In genomic region chr2:219611306-219611705, GRCh38 we compare ENCODE assay signal across 25 cellular contexts. TPM values are rescaled to one million over a fixed set of nuclear protein-coding genes. Genes with fewer than 3 reads are reported as not detected.
A peak's percentile ranks its signal among the peaks of the same experiment; 100 is the strongest.
DNase-seq lines count a peak whose midpoint lies in the region; FAIRE-seq and TF ChIP-seq lines count a peak whose summit lies in the region.
"Had no signal": no experiment of that assay in that cellular context is flagged by ENCODE, and none has a peak within 500 bp of the region (broad histone marks: within the 10 kb centered on the region; RNA-seq: fewer than 3 reads in every experiment).

No MANE protein-coding gene starts in this region.

- H3K4me2 ChIP-seq in H1 (ENCODE audit: insufficient read depth in 1 of 2, low read depth in 2 of 2, low read length in 2 of 2), result no peak overlapping the region
- no peak overlapping the region for H3K4me2 ChIP-seq in osteoblast (ENCODE audit: insufficient read depth, low read length)
- H3K4me2 ChIP-seq: PC-9 had no signal

- H2AFZ ChIP-seq in H1 (ENCODE audit: low read length) (no peak overlapping the region), osteoblast (ENCODE audit: low read length) (no peak overlapping the region)
- H2AFZ ChIP-seq: GM23248, PC-9 had no signal

- no peak for TF ChIP-seq POLR2A in H1 (IDR thresholded peaks at IDR 0.05; ENCODE audit: control extremely low read depth in 1 of 2, low read depth in 2 of 2, low read length in 2 of 2)
- TF ChIP-seq POLR2A in breast epithelium (IDR thresholded peaks at IDR 0.05), result no peak

- H4K20me1 ChIP-seq in H1 (replicated peaks in 1 of 2; ENCODE audit: control insufficient read depth in 1 of 2, insufficient read depth in 2 of 2, low read length in 2 of 2) (peaks cover 0 to 3% of the 10 kb centered on the region in 2 experiments), osteoblast (ENCODE audit: insufficient read depth, low read length) (no peaks in the 10 kb centered on the region)

- no peak overlapping the region for H3K23ac ChIP-seq in H1 (ENCODE audit: insufficient read length)

- no peaks in the 10 kb centered on the region for H3K27me3 ChIP-seq in left ventricle myocardium inferior (ENCODE audit: low read depth)
- no peaks in the 10 kb centered on the region for H3K27me3 ChIP-seq in H1 (replicated peaks in 1 of 4; ENCODE audit: control insufficient read depth in 3 of 4, extremely low read depth in 1 of 4, insufficient read depth in 3 of 4, low read length in 3 of 4)
- H3K27me3 ChIP-seq in osteoblast (ENCODE audit: insufficient read depth, low read length), result no peaks in the 10 kb centered on the region
- no peaks in the 10 kb centered on the region for H3K27me3 ChIP-seq in breast epithelium
- H3K27me3 ChIP-seq: MG63, SJSA1 had no signal

- TF ChIP-seq CTCF in left ventricle myocardium inferior (IDR thresholded peaks at IDR 0.05; ENCODE audit: borderline replicate concordance), result no peak
- no peak for TF ChIP-seq CTCF in H1 (IDR thresholded peaks at IDR 0.05; ENCODE audit: control extremely low read depth in 1 of 3, insufficient read depth in 1 of 3, low read depth in 1 of 3, low read length in 3 of 3)
- no peak for TF ChIP-seq CTCF in osteoblast (IDR thresholded peaks at IDR 0.05; ENCODE audit: extremely low read depth, low read depth, low read length)
- no peak for TF ChIP-seq CTCF in breast epithelium (IDR thresholded peaks at IDR 0.05)

- peaks cover 36% of the 10 kb centered on the region for H3K4me1 ChIP-seq in left ventricle myocardium inferior
- H3K4me1 ChIP-seq in H1 (replicated peaks in 1 of 4; ENCODE audit: control insufficient read depth in 3 of 4, insufficient read depth in 4 of 4, low read length in 3 of 4), result no peaks in the 10 kb centered on the region; a peak in 1 of 7 replicates
- H3K4me1 ChIP-seq in osteoblast (ENCODE audit: insufficient read depth, low read length), result no peaks in the 10 kb centered on the region
- no peaks in the 10 kb centered on the region for H3K4me1 ChIP-seq in breast epithelium
- H3K4me1 ChIP-seq: SJSA1 had no signal

- no peak overlapping the region for H2AK5ac ChIP-seq in H1 (ENCODE audit: low read depth, low read length)

- no peak overlapping the region for H2BK120ac ChIP-seq in H1 (replicated peaks; ENCODE audit: low read depth, low read length)

- H3K79me1 ChIP-seq in H1 (ENCODE audit: low read depth, low read length), result no peaks in the 10 kb centered on the region; the same call in 1 of the 2 replicates

- no peak overlapping the region for H4K91ac ChIP-seq in H1 (replicated peaks; ENCODE audit: insufficient read length, low read length)

- H3K18ac ChIP-seq in H1 (ENCODE audit: extremely low read depth, low read length), result no peak overlapping the region

- DNase-seq in left ventricle myocardium inferior (no peak), cardiac septum (ENCODE audit: low spot score) (no peak), H1 (ENCODE audit: low read depth in 1 of 2, low spot score in 2 of 2) (no peak), osteoblast (ENCODE audit: insufficient read length, low spot score, missing footprints) (peak; percentile 54), breast epithelium (ENCODE audit: low spot score in 2 of 2) (no peak), AG08396 (ENCODE audit: low spot score) (no peak), NCI-H1048 (lab: John Stamatoyannopoulos, UW) (no peak)
- DNase-seq: AML-193; C1 segment of cervical spinal cord; CD4-positive, alpha-beta memory T cell; COR-L47; GM23248; H9; HFFc6; KG1; MG63; NCI-H2029; NCI-H446 treated with DMSO at 0.1 percent for 48 hours; NCI-H526; NCI-H82; PC-9; Right ventricle myocardium superior had no signal

- CTCF ChIA-PET in H1 (lab: Charles Lee; ENCODE audit: partially characterized antibody), result interaction anchor here (1.2 to 18.7 kb wide), 6 partner anchors 8 to 88 kb away, joined by 3 to 356 read pairs (median 6); partner anchors contain the start of gene SLC4A3

- no peak overlapping the region for H2BK12ac ChIP-seq in H1 (ENCODE audit: low read depth, low read length)

- FAIRE-seq in H1 (lab: Jason Lieb, UNC), result no peak
- FAIRE-seq: GM18507 had no signal

- intact Hi-C loops in left ventricle myocardium inferior (cut with micrococcal nuclease) (no loop called here), cardiac septum (cut with DNase I) (no loop called here), breast epithelium (cut with DNase I; ENCODE audit: low total_unique reads) (no loop called here)

- no peaks in the 10 kb centered on the region for H3K9me3 ChIP-seq in left ventricle myocardium inferior (replicated peaks)
- no peaks in the 10 kb centered on the region for H3K9me3 ChIP-seq in H1 (ENCODE audit: insufficient read depth in 2 of 2, low read depth in 1 of 2, low read length in 1 of 2)
- no peaks in the 10 kb centered on the region for H3K9me3 ChIP-seq in osteoblast (ENCODE audit: low read depth, low read length)
- H3K9me3 ChIP-seq in breast epithelium, result no peaks in the 10 kb centered on the region
- H3K9me3 ChIP-seq: MG63, SJSA1 had no signal

- no peak overlapping the region for H2BK15ac ChIP-seq in H1 (ENCODE audit: low read length)

- WGBS in H1 (ENCODE audit: extremely low coverage in 1 of 2, insufficient coverage in 1 of 2, insufficient read length in 1 of 2, insufficient replicate concordance in 2 of 2, low coverage in 1 of 2, low lambda C conversion rate in 2 of 2, missing lambda C conversion rate in 1 of 2), 2 experiments, result 97% methylated on average over 9 of the region's 9 CpGs; no CpG with 5 or more reads in 1 of the 2 experiments

- no peak overlapping the region for H3K4ac ChIP-seq in H1 (replicated peaks; ENCODE audit: insufficient read length, low read depth, low read length)

- H2BK20ac ChIP-seq in H1 (ENCODE audit: low read length), result no peak overlapping the region

- H4K5ac ChIP-seq in H1 (ENCODE audit: insufficient read length, low read depth, low read length), result no peak overlapping the region

- H3K79me2 ChIP-seq in H1 (ENCODE audit: control insufficient read depth in 1 of 2, insufficient read depth in 2 of 2, low read length in 2 of 2), result no peaks in the 10 kb centered on the region
- H3K79me2 ChIP-seq in osteoblast (ENCODE audit: insufficient read depth, low read length), result no peaks in the 10 kb centered on the region

- no peaks in the 10 kb centered on the region for H3K23me2 ChIP-seq in H1 (ENCODE audit: low read depth, low read length)

- no peak overlapping the region for H3K9ac ChIP-seq in H1 (replicated peaks in 1 of 4; ENCODE audit: extremely low read depth in 1 of 4, low read depth in 3 of 4, low read length in 3 of 4)
- H3K9ac ChIP-seq: GM23248 had no signal

- POLR2A ChIA-PET in H1 (lab: Charles Lee; ENCODE audit: partially characterized antibody), result interaction anchor here (0.7 to 2.1 kb wide), 7 partner anchors 8 to 58 kb away, joined by 3 to 6 read pairs (median 3); partner anchors contain the start of genes INHA and OBSL1

- no peak overlapping the region for H3K56ac ChIP-seq in H1 (replicated peaks; ENCODE audit: insufficient read length, low read depth, low read length)

- H2BK5ac ChIP-seq in H1 (ENCODE audit: low read depth, low read length), result no peak overlapping the region; the same call in 1 of the 2 replicates

- no peak for TF ChIP-seq RAD21 in H1 (IDR thresholded peaks at IDR 0.05 in 1 of 2, conservative IDR thresholded peaks at IDR 0.05 in 1 of 2; ENCODE audit: low read depth in 2 of 2, low read length in 2 of 2)

- peak overlapping the region; percentile 51; the same call in 1 of the 2 replicates for H4K8ac ChIP-seq in H1 (ENCODE audit: extremely low read depth, insufficient read depth, low read length)

- peak overlapping the region; percentile 91 for H3K27ac ChIP-seq in left ventricle myocardium inferior (replicated peaks)
- no peak overlapping the region for H3K27ac ChIP-seq in H1 (ENCODE audit: low read depth, low read length)
- no peak overlapping the region for H3K27ac ChIP-seq in osteoblast (ENCODE audit: low read depth, low read length)
- H3K27ac ChIP-seq in breast epithelium, result no peak overlapping the region
- H3K27ac ChIP-seq: GM23248, PC-9, SJSA1 had no signal

- no peak overlapping the region for H3K14ac ChIP-seq in H1 (ENCODE audit: insufficient read length)

- H3K36me3 ChIP-seq in left ventricle myocardium inferior (peaks cover 65% of the 10 kb centered on the region), H1 (ENCODE audit: control insufficient read depth in 2 of 4, insufficient read depth in 4 of 4, low read length in 3 of 4) (peaks cover 0 to 6% (median 2%) of the 10 kb centered on the region in 4 experiments; a peak in 5 of 8 replicates), osteoblast (ENCODE audit: insufficient read depth, low read length) (peaks cover 14% of the 10 kb centered on the region), breast epithelium (no peaks in the 10 kb centered on the region)
- H3K36me3 ChIP-seq: MG63 had no signal

- no peak overlapping the region for H3K4me3 ChIP-seq in left ventricle myocardium inferior
- H3K4me3 ChIP-seq in H1 (ENCODE audit: extremely low read depth in 1 of 4, insufficient read depth in 2 of 4, low read depth in 3 of 4, low read length in 4 of 4), result no peak overlapping the region
- no peak overlapping the region for H3K4me3 ChIP-seq in osteoblast (ENCODE audit: insufficient read depth, low read length)
- H3K4me3 ChIP-seq in breast epithelium, result no peak overlapping the region
- H3K4me3 ChIP-seq: GM23248, MG63, PC-9, SJSA1 had no signal

- no peak for TF ChIP-seq EP300 in H1 (IDR thresholded peaks at IDR 0.05; ENCODE audit: borderline replicate concordance in 1 of 2, low read depth in 2 of 2, low read length in 2 of 2)

RNA-seq across cellular contexts. Expression of gene STK11IP, which starts 13.6 kb away (rescaled TPM):
- total RNA-seq in left ventricle myocardium inferior (15.9 TPM), cardiac septum (20.2 TPM), osteoblast (19.4 and 22.1 TPM in 2 replicates), breast epithelium (10 to 100 TPM; 11.2 to 16.7 (median 15.7) TPM)
- total RNA-seq in H1 (2021; fragmentation: NEBNext Ultra II Directional; extraction: Animal tissue kit (Norgen Biotek cat#: 25700)), result 24.1 and 29.6 TPM in 2 replicates
- polyA plus RNA-seq in H1 (2011; rRNA removed), result 18.5 and 26.5 TPM in 2 replicates
- 15.8 TPM for polyA plus RNA-seq in H1 (2011; cell fraction: cytosol; rRNA removed)
- 164 TPM for polyA plus RNA-seq in H1 (2011; cell fraction: nucleus; rRNA removed)
- polyA plus RNA-seq in H1 (2012, experiment 1 of 2), result 17.0 to 28.8 TPM (median 24.2 TPM) in 4 replicates
- polyA plus RNA-seq in H1 (2012, experiment 2 of 2), result 20.6 TPM
- 15.3 TPM for polyA plus RNA-seq in H1 (2013, experiment 1 of 2)
- polyA plus RNA-seq in H1 (2013, experiment 2 of 2), result 13.6 TPM
- 24.4 and 24.9 TPM in 2 replicates for polyA minus RNA-seq in H1 (2011; rRNA and poly(A)+ RNA removed)
- 20.9 TPM for polyA minus RNA-seq in H1 (2011; cell fraction: cytosol; rRNA and poly(A)+ RNA removed)
- 35.4 TPM for polyA minus RNA-seq in H1 (2011; cell fraction: nucleus; rRNA and poly(A)+ RNA removed)

RNA-seq across cellular contexts. Expression of gene SLC4A3, which starts 16.1 kb away (rescaled TPM):
- total RNA-seq in left ventricle myocardium inferior (426 TPM), cardiac septum (396 TPM), osteoblast (2.5 and 3.8 TPM in 2 replicates), breast epithelium (1 to 10 TPM; 2.1 to 4.7 (median 4.6) TPM)
- 6.5 and 7.4 TPM in 2 replicates for total RNA-seq in H1 (2021; fragmentation: NEBNext Ultra II Directional; extraction: Animal tissue kit (Norgen Biotek cat#: 25700))
- 4.8 and 8.2 TPM in 2 replicates for polyA plus RNA-seq in H1 (2011; rRNA removed)
- 5.4 TPM for polyA plus RNA-seq in H1 (2011; cell fraction: cytosol; rRNA removed)
- polyA plus RNA-seq in H1 (2011; cell fraction: nucleus; rRNA removed), result 37.1 TPM
- polyA plus RNA-seq in H1 (2012, experiment 1 of 2), result 5.8 to 8.2 TPM (median 6.5 TPM) in 4 replicates
- 4.7 TPM for polyA plus RNA-seq in H1 (2012, experiment 2 of 2)
- 4.7 TPM for polyA plus RNA-seq in H1 (2013, experiment 1 of 2)
- 4.8 TPM for polyA plus RNA-seq in H1 (2013, experiment 2 of 2)
- 2.8 and 5.1 TPM in 2 replicates for polyA minus RNA-seq in H1 (2011; rRNA and poly(A)+ RNA removed)
- 4.6 TPM for polyA minus RNA-seq in H1 (2011; cell fraction: cytosol; rRNA and poly(A)+ RNA removed)
- polyA minus RNA-seq in H1 (2011; cell fraction: nucleus; rRNA and poly(A)+ RNA removed), result 9.8 TPM
- total RNA-seq: CD4-positive, alpha-beta memory T cell had no signal
- polyA plus RNA-seq: CD4-positive, alpha-beta memory T cell had no signal

RNA-seq across cellular contexts. Expression of gene INHA, which starts 39.2 kb away (rescaled TPM):
- total RNA-seq in left ventricle myocardium inferior, result 2.4 TPM
- 0.59 TPM for total RNA-seq in cardiac septum
- total RNA-seq in H1 (2021; fragmentation: NEBNext Ultra II Directional; extraction: Animal tissue kit (Norgen Biotek cat#: 25700)), result 0.65 and 0.73 TPM in 2 replicates
- polyA plus RNA-seq in H1 (2011; rRNA removed), result 2.7 and 4.3 TPM in 2 replicates
- 3.2 TPM for polyA plus RNA-seq in H1 (2011; cell fraction: cytosol; rRNA removed)
- polyA plus RNA-seq in H1 (2011; cell fraction: nucleus; rRNA removed), result 11.1 TPM
- 0.77 to 3.2 TPM (median 2.1 TPM) in 4 replicates for polyA plus RNA-seq in H1 (2012, experiment 1 of 2)
- polyA plus RNA-seq in H1 (2012, experiment 2 of 2), result 0.54 TPM
- polyA plus RNA-seq in H1 (2013, experiment 1 of 2), result 0.61 TPM
- polyA plus RNA-seq in H1 (2013, experiment 2 of 2), result 0.57 TPM
- 0.22 and 0.41 TPM in 2 replicates for polyA minus RNA-seq in H1 (2011; rRNA and poly(A)+ RNA removed)
- polyA minus RNA-seq in H1 (2011; cell fraction: cytosol; rRNA and poly(A)+ RNA removed), result not detected
- 1.1 TPM for polyA minus RNA-seq in H1 (2011; cell fraction: nucleus; rRNA and poly(A)+ RNA removed)
- under 0.01 and 0.29 TPM in 2 replicates for total RNA-seq in osteoblast
- under 1 TPM in 2 of 3 donors, not detected in 1; 0.64 to 0.73 TPM for total RNA-seq in breast epithelium
- total RNA-seq: A172; CD4-positive, alpha-beta memory T cell had no signal
- polyA plus RNA-seq: CD4-positive, alpha-beta memory T cell had no signal

RNA-seq across cellular contexts. Expression of gene OBSL1, which starts 40.0 kb away (rescaled TPM):
- total RNA-seq in left ventricle myocardium inferior (208 TPM), cardiac septum (199 TPM), osteoblast (60.4 and 65.9 TPM in 2 replicates), breast epithelium (10 to 100 TPM; 69.2 to 91.9 (median 73.1) TPM)
- total RNA-seq in H1 (2021; fragmentation: NEBNext Ultra II Directional; extraction: Animal tissue kit (Norgen Biotek cat#: 25700)), result 127 and 135 TPM in 2 replicates
- polyA plus RNA-seq in H1 (2011; rRNA removed), result 116 and 205 TPM in 2 replicates
- polyA plus RNA-seq in H1 (2011; cell fraction: cytosol; rRNA removed), result 171 TPM
- polyA plus RNA-seq in H1 (2011; cell fraction: nucleus; rRNA removed), result 776 TPM
- 105 to 168 TPM (median 164 TPM) in 4 replicates for polyA plus RNA-seq in H1 (2012, experiment 1 of 2)
- 108 TPM for polyA plus RNA-seq in H1 (2012, experiment 2 of 2)
- polyA plus RNA-seq in H1 (2013, experiment 1 of 2), result 76.8 TPM
- 67.6 TPM for polyA plus RNA-seq in H1 (2013, experiment 2 of 2)
- polyA minus RNA-seq in H1 (2011; rRNA and poly(A)+ RNA removed), result 64.9 and 94.5 TPM in 2 replicates
- polyA minus RNA-seq in H1 (2011; cell fraction: cytosol; rRNA and poly(A)+ RNA removed), result 91.4 TPM
- 160 TPM for polyA minus RNA-seq in H1 (2011; cell fraction: nucleus; rRNA and poly(A)+ RNA removed)
- polyA plus RNA-seq: CD4-positive, alpha-beta memory T cell had no signal

Comparison
In these comparisons a context has a peak if more than half of its experiments do, and no peak if none do; other contexts are left out.
1. RNA of gene SLC4A3, which starts 16.1 kb away (total RNA-seq): 426 TPM in left ventricle myocardium inferior (single experiment) and 396 TPM in cardiac septum (single experiment); 6.5 to 7.4 TPM in H1, 2.1 to 4.7 TPM in breast epithelium and 2.5 to 3.8 TPM in osteoblast; every median in the first group is over 10 times any median in the second.